In the genomic region with DNA sequence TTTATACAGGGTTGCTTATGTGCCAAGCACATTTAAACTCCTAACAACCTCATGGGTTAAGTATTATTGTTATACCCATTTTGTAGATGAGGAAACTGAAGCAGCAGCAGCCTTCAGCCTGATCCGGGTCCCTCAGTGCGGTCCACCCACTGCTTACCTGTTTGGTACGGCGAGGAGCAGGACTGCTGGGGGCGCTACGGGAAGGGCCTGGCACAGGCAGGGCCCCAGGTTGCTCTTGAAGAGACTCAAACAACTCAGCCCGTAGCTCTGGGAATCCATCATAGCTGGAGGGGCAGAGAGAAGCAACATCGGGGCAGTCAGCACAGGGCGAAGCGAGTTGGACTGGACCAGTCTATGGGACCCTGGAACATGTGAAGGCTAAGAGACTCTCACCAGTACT, we compare ENCODE assay signal across 20 cellular contexts.
"Had no signal": no experiment of that assay in that cellular context is flagged by ENCODE, and none has a peak within 500 bp of the region (broad histone marks: within the 10 kb centered on the region; RNA-seq: fewer than 3 reads in every experiment).

No MANE protein-coding gene starts in this region.

- H3K4me3 Mint-ChIP-seq: naive thymus-derived CD4-positive, alpha-beta T cell; nephron progenitor cell; stimulated activated memory B cell treated with anti-CD40 and anti-IgM and Interleukin-4, amounts not matched to agents 10 μg/mL and 1 μg/mL and 100 μg/mL, for 72 hours; stimulated activated naive CD8-positive, alpha-beta T cell treated with anti-CD3 and anti-CD28 coated beads, Interleukin-15, amount 100 ng/mL, for 72 hours had no signal

- H3K4me1 ChIP-seq: colonic mucosa, testis, tibial nerve had no signal

- H3K27ac Mint-ChIP-seq: nephron progenitor cell; progenitor cell of endocrine pancreas; stimulated activated memory B cell treated with anti-CD40 and anti-IgM and Interleukin-4, amounts not matched to agents 10 μg/mL and 1 μg/mL and 100 μg/mL, for 72 hours had no signal

- H3K9me3 Mint-ChIP-seq: naive thymus-derived CD4-positive, alpha-beta T cell; nephron progenitor cell; stimulated activated memory B cell treated with anti-CD40 and anti-IgM and Interleukin-4, amounts not matched to agents 10 μg/mL and 1 μg/mL and 100 μg/mL, for 72 hours; stimulated activated naive CD8-positive, alpha-beta T cell treated with anti-CD3 and anti-CD28 coated beads, Interleukin-15, amount 100 ng/mL, for 72 hours had no signal

- H3K9me3 ChIP-seq: colonic mucosa, heart right ventricle, neutrophil, ovary, testis, tibial nerve had no signal

- DNase-seq: colonic mucosa; effector CD4-positive, alpha-beta T cell; hypothalamus; mammary epithelial cell; naive thymus-derived CD4-positive, alpha-beta T cell; nephron progenitor cell; stimulated activated CD4-positive, alpha-beta T cell treated with anti-CD3 and anti-CD28 coated beads, Interleukin-4, amount 100 ng/mL, for 1 hour; stimulated activated CD8-positive, alpha-beta memory T cell treated with anti-CD3 and anti-CD28 coated beads, Interleukin-4, amount 100 ng/mL, for 48 hours; stimulated activated naive CD8-positive, alpha-beta T cell treated with anti-CD3 and anti-CD28 coated beads, Interleukin-15, amount 100 ng/mL, for 72 hours; testis had no signal

- H3K4me3 ChIP-seq: colonic mucosa, heart right ventricle, ovary, smooth muscle cell, testis, tibial nerve had no signal

- H3K27me3 ChIP-seq: colonic mucosa, heart right ventricle, neutrophil, ovary, testis, tibial nerve had no signal

- ATAC-seq: esophagus mucosa; heart right ventricle; left lobe of liver; naive thymus-derived CD4-positive, alpha-beta T cell; right cardiac atrium; stimulated activated memory B cell treated with anti-CD40 and anti-IgM and Interleukin-4, amounts not matched to agents 10 μg/mL and 1 μg/mL and 100 μg/mL, for 72 hours; stimulated activated naive CD8-positive, alpha-beta T cell treated with anti-CD3 and anti-CD28 coated beads, Interleukin-15, amount 100 ng/mL, for 72 hours had no signal

- H3K27ac ChIP-seq: colonic mucosa, heart right ventricle, neutrophil, ovary, testis, tibial nerve had no signal

- H3K4me1 Mint-ChIP-seq: nephron progenitor cell had no signal

- H3K27me3 Mint-ChIP-seq: naive thymus-derived CD4-positive, alpha-beta T cell; progenitor cell of endocrine pancreas; stimulated activated memory B cell treated with anti-CD40 and anti-IgM and Interleukin-4, amounts not matched to agents 10 μg/mL and 1 μg/mL and 100 μg/mL, for 72 hours; stimulated activated naive CD8-positive, alpha-beta T cell treated with anti-CD3 and anti-CD28 coated beads, Interleukin-15, amount 100 ng/mL, for 72 hours had no signal

- H3K36me3 ChIP-seq: ovary had no signal
